ENCODE assay signal across 8 cellular contexts in genomic region chr17:8073627-8074485, GRCh38. TPM values are rescaled to one million over a fixed set of nuclear protein-coding genes. Genes with fewer than 3 reads are reported as not detected.
DNase-seq lines count a peak whose midpoint lies in the region; ATAC-seq and TF ChIP-seq lines count a peak whose summit lies in the region.

No MANE protein-coding gene starts in this region.

- no peak overlapping the region for H3K27ac Mint-ChIP-seq in GM23338

- H3K4me2 ChIP-seq in GM23338: peak overlapping the region; percentile 96

- TF ChIP-seq CTCF in BE2C (IDR thresholded peaks at IDR 0.05; ENCODE audit: low read depth, low read length) (peak; percentile 73), GM23338 (conservative IDR thresholded peaks at IDR 0.05; ENCODE audit: low read depth in 2 of 2) (peak; percentile 87 to 94)

- no peaks in the 10 kb centered on the region for H3K9me3 ChIP-seq in BE2C

- H3K36me3 ChIP-seq in BE2C (no peaks in the 10 kb centered on the region), GM23338 (ENCODE audit: insufficient read depth) (no peaks in the 10 kb centered on the region)

- H2AFZ ChIP-seq in GM23338: peak overlapping the region; percentile 99

- DNase-seq in BE2C (peak; percentile 74), GM23338 (ENCODE audit: low spot score) (peak; percentile 91), NCI-H748 treated with DMSO at 0.1 percent for 48 hours (lab: John Stamatoyannopoulos, UW) (peak; percentile 78), epidermal melanocyte (ENCODE audit: insufficient read length, low spot score) (peak; percentile 69), mucosa of gallbladder (ENCODE audit: low spot score) (peak; percentile 60)
- peak; percentile 55 to 76 (median 72) for DNase-seq in activated CD8-positive, alpha-beta memory T cell treated with anti-CD3 and anti-CD28 coated beads for 48 hours (ENCODE audit: low read depth in 2 of 3, low spot score in 2 of 3)
- DNase-seq in stimulated activated CD8-positive, alpha-beta memory T cell treated with anti-CD3 and anti-CD28 coated beads, Interleukin-7, amount 100 ng/mL, for 4 hours (ENCODE audit: low read depth in 2 of 2): peak; percentile 68 to 76

- H3K27me3 ChIP-seq in BE2C: peaks cover 31% of the 10 kb centered on the region
- H3K27me3 ChIP-seq in GM23338 (ENCODE audit: insufficient read depth): peaks cover 100% of the 10 kb centered on the region

- peak overlapping the region; percentile 74 for H3K4me3 Mint-ChIP-seq in GM23338

- no peak overlapping the region for H3K4me3 ChIP-seq in BE2C (ENCODE audit: low read depth, low read length)
- peak overlapping the region; percentile 68 for H3K4me3 ChIP-seq in GM23338

- H3K4me1 ChIP-seq in BE2C: no peaks in the 10 kb centered on the region
- peaks cover 8% of the 10 kb centered on the region; the same call in 1 of the 2 replicates for H3K4me1 ChIP-seq in GM23338 (ENCODE audit: insufficient read depth)

- H3K4me1 Mint-ChIP-seq in GM23338: peaks cover 18% of the 10 kb centered on the region

- H3K27me3 Mint-ChIP-seq in GM23338 (ENCODE audit: insufficient read depth, low read depth, poor library complexity): peaks cover 80% of the 10 kb centered on the region

- H3K36me3 Mint-ChIP-seq in GM23338 (ENCODE audit: low read depth): peaks cover 2% of the 10 kb centered on the region; the same call in 2 of the 3 replicates

- H3K27ac ChIP-seq in GM23338 (ENCODE audit: low read depth): no peak overlapping the region

- ATAC-seq in GM23338 (peak; percentile 83), HG02759 (IDR thresholded peaks at IDR 0.05; ENCODE audit: unreplicated experiment) (no peak)

- no peaks in the 10 kb centered on the region for H3K79me2 ChIP-seq in GM23338 (replicated peaks; ENCODE audit: insufficient read depth)

- no peaks in the 10 kb centered on the region for H4K20me1 ChIP-seq in GM23338 (replicated peaks; ENCODE audit: insufficient read depth)

- peaks cover 2% of the 10 kb centered on the region; the same call in 2 of the 3 replicates for H3K9me3 Mint-ChIP-seq in GM23338

- no peaks in the 10 kb centered on the region for H3F3A ChIP-seq in GM23338 (replicated peaks; ENCODE audit: low read depth)

- H3K9me2 ChIP-seq in GM23338 (ENCODE audit: insufficient read depth): no peaks in the 10 kb centered on the region

TF ChIP-seq in GM23338, 12 proteins besides CTCF, POLR2A, EP300 and RAD21:
- TF ChIP-seq JUNB (IDR thresholded peaks at IDR 0.05; ENCODE audit: unreplicated experiment) (no peak), ZNF114 (CRISPR knock-in tag; IDR thresholded peaks at IDR 0.05) (no peak), ETS1 (IDR thresholded peaks at IDR 0.05) (no peak), CREB1 (CRISPR knock-in tag; IDR thresholded peaks at IDR 0.05; ENCODE audit: low read depth) (peak; percentile 73), ZNF331 (CRISPR knock-in tag; IDR thresholded peaks at IDR 0.05; ENCODE audit: low read depth) (no peak)

RNA-seq across cellular contexts. Expression of gene ALOX12B, which starts 13.7 kb away (rescaled TPM):
- polyA plus RNA-seq in BE2C (2012; ENCODE audit: insufficient read depth, insufficient read length, low read depth): 1.0 TPM
- 1.4 TPM in 1 of 2 replicates, not detected in the other for total RNA-seq in GM23338 (2014; rRNA removed; shearing (Covaris generic))
- polyA plus RNA-seq in GM23338 (2016; fragmentation: Nextera tagmentation; extraction: Ambion mirVana): 0.16 and 0.30 TPM in 2 replicates
- 0.43 TPM for total RNA-seq in mucosa of gallbladder

RNA-seq across cellular contexts. Expression of gene ALOX15B, which starts 35.0 kb away (rescaled TPM):
- 0.25 TPM for polyA plus RNA-seq in BE2C (2012; ENCODE audit: insufficient read depth, insufficient read length, low read depth)
- 0.39 and 0.45 TPM in 2 replicates for total RNA-seq in GM23338 (2014; rRNA removed; shearing (Covaris generic))
- polyA plus RNA-seq in GM23338 (2016; fragmentation: Nextera tagmentation; extraction: Ambion mirVana): 0.33 and 0.42 TPM in 2 replicates
- total RNA-seq in mucosa of gallbladder: 14.0 TPM

RNA-seq across cellular contexts. Expression of gene ALOXE3, which starts 44.5 kb away (rescaled TPM):
- not detected for polyA plus RNA-seq in BE2C (2012; ENCODE audit: insufficient read depth, insufficient read length, low read depth)
- 0.10 and 1.6 TPM in 2 replicates for total RNA-seq in GM23338 (2014; rRNA removed; shearing (Covaris generic))
- polyA plus RNA-seq in GM23338 (2016; fragmentation: Nextera tagmentation; extraction: Ambion mirVana): 0.27 TPM in 1 of 2 replicates, not detected in the other
- total RNA-seq in mucosa of gallbladder: not detected

RNA-seq across cellular contexts. Expression of gene HES7, which starts 50.0 kb away (rescaled TPM):
- 4.2 TPM for polyA plus RNA-seq in BE2C (2012; ENCODE audit: insufficient read depth, insufficient read length, low read depth)
- total RNA-seq in GM23338 (2014; rRNA removed; shearing (Covaris generic)): 0.14 TPM in 1 of 2 replicates, not detected in the other
- 0.24 TPM in 1 of 2 replicates, not detected in the other for polyA plus RNA-seq in GM23338 (2016; fragmentation: Nextera tagmentation; extraction: Ambion mirVana)
- 0.78 TPM for total RNA-seq in mucosa of gallbladder

Comparison
In these comparisons a context has a peak if more than half of its experiments do, and no peak if none do; other contexts are left out.
1. RNA of gene ALOX15B, which starts 35.0 kb away (total RNA-seq): 14.0 TPM in mucosa of gallbladder (single experiment); 0.39 to 0.45 TPM in GM23338; every median in the first group is over 10 times any median in the second.
2. Peak in every context shown above with its lines, with median percentiles within 50 percentile points of each other: DNase-seq.